Comparison of ENCODE assay signal across 35 cellular contexts in genomic region chr7:28832669-28833068, GRCh38.
"Had no signal": no experiment of that assay in that cellular context is flagged by ENCODE, and none has a peak within 500 bp of the region (broad histone marks: within the 10 kb centered on the region; RNA-seq: fewer than 3 reads in every experiment).

No MANE protein-coding gene starts in this region.

- H3K9me3 ChIP-seq: ascending aorta had no signal

- H3K27me3 Mint-ChIP-seq: activated CD4-positive, alpha-beta memory T cell treated with anti-CD3 and anti-CD28 coated beads, Interleukin-2, amount 10 ng/mL, durations not matched to agents 7 days and 5 days; activated naive CD8-positive, alpha-beta T cell had no signal

- ATAC-seq: activated CD4-positive, alpha-beta T cell treated with anti-CD3 and anti-CD28 coated beads for 36 hours; activated CD4-positive, CD25-positive, alpha-beta regulatory T cell treated with anti-CD3 and anti-CD28 coated beads, Interleukin-2, amount 50 U/mL, for 24 hours; activated CD8-positive, alpha-beta memory T cell treated with anti-CD3 and anti-CD28 coated beads, Interleukin-2, amount 10 ng/mL, durations not matched to agents 7 days and 5 days; activated CD8-positive, alpha-beta T cell treated with anti-CD3 and anti-CD28 coated beads, Interleukin-2, amount 10 ng/mL, durations not matched to agents 7 days and 5 days; activated naive CD8-positive, alpha-beta T cell treated with anti-CD3 and anti-CD28 coated beads, Interleukin-2, amount 50 U/mL, for 24 hours had no signal

- H3K27me3 ChIP-seq: ascending aorta had no signal

- FAIRE-seq: TTC549 had no signal

- H3K27ac ChIP-seq: ascending aorta, VCaP had no signal

- H3K4me3 ChIP-seq: ascending aorta had no signal

- H3K4me3 Mint-ChIP-seq: activated CD4-positive, alpha-beta memory T cell treated with anti-CD3 and anti-CD28 coated beads, Interleukin-2, amount 10 ng/mL, durations not matched to agents 7 days and 5 days; activated CD4-positive, alpha-beta T cell treated with anti-CD3 and anti-CD28 coated beads for 36 hours; activated CD4-positive, alpha-beta T cell treated with anti-CD3 and anti-CD28 coated beads, Interleukin-2, amount 10 ng/mL, durations not matched to agents 7 days and 5 days; activated CD8-positive, alpha-beta memory T cell treated with anti-CD3 and anti-CD28 coated beads, Interleukin-2, amount 10 ng/mL, durations not matched to agents 7 days and 5 days; activated CD8-positive, alpha-beta T cell treated with anti-CD3 and anti-CD28 coated beads, Interleukin-2, amount 10 ng/mL, durations not matched to agents 7 days and 5 days; activated naive CD4-positive, alpha-beta T cell treated with anti-CD3 and anti-CD28 coated beads, Interleukin-2, amount 10 ng/mL, durations not matched to agents 7 days and 5 days; activated naive CD4-positive, alpha-beta T cell treated with anti-CD3 and anti-CD28 coated beads, Interleukin-2, amount 50 U/mL, for 24 hours; activated naive CD8-positive, alpha-beta T cell; activated naive CD8-positive, alpha-beta T cell treated with anti-CD3 and anti-CD28 coated beads, Interleukin-2, amount 10 ng/mL, durations not matched to agents 7 days and 5 days; activated naive CD8-positive, alpha-beta T cell treated with anti-CD3 and anti-CD28 coated beads, Interleukin-2, amount 50 U/mL, for 24 hours; activated T-cell treated with anti-CD3 and anti-CD28 coated beads, Interleukin-2, amount 50 U/mL, for 24 hours; brain; T-helper 1 cell treated with Interleukin-12 subunit alpha and Interleukin-12 subunit beta and Interleukin-4 antibody, amounts not matched to agents 30 μg/mL and 1 μg/mL, for 36 hours; T-helper 2 cell treated with Interferon-gamma antibody and Interleukin-4, amounts not matched to agents 5 μg/mL and 100 μg/mL, for 36 hours had no signal

- H3K36me3 Mint-ChIP-seq: activated CD8-positive, alpha-beta memory T cell treated with anti-CD3 and anti-CD28 coated beads, Interleukin-2, amount 10 ng/mL, durations not matched to agents 7 days and 5 days; activated naive CD4-positive, alpha-beta T cell treated with anti-CD3 and anti-CD28 coated beads, Interleukin-2, amount 10 ng/mL, durations not matched to agents 7 days and 5 days; activated naive CD4-positive, alpha-beta T cell treated with anti-CD3 and anti-CD28 coated beads, Interleukin-2, amount 50 U/mL, for 24 hours; activated naive CD8-positive, alpha-beta T cell; activated naive CD8-positive, alpha-beta T cell treated with anti-CD3 and anti-CD28 coated beads, Interleukin-2, amount 10 ng/mL, durations not matched to agents 7 days and 5 days; brain had no signal

- H3K36me3 ChIP-seq: ascending aorta had no signal

- H3K9me3 Mint-ChIP-seq: activated CD4-positive, alpha-beta memory T cell treated with anti-CD3 and anti-CD28 coated beads, Interleukin-2, amount 10 ng/mL, durations not matched to agents 7 days and 5 days; activated CD4-positive, alpha-beta T cell treated with anti-CD3 and anti-CD28 coated beads, Interleukin-2, amount 10 ng/mL, durations not matched to agents 7 days and 5 days; activated naive CD4-positive, alpha-beta T cell treated with anti-CD3 and anti-CD28 coated beads, Interleukin-2, amount 10 ng/mL, durations not matched to agents 7 days and 5 days; activated naive CD4-positive, alpha-beta T cell treated with anti-CD3 and anti-CD28 coated beads, Interleukin-2, amount 50 U/mL, for 24 hours; activated naive CD8-positive, alpha-beta T cell treated with anti-CD3 and anti-CD28 coated beads, Interleukin-2, amount 10 ng/mL, durations not matched to agents 7 days and 5 days; activated naive CD8-positive, alpha-beta T cell treated with anti-CD3 and anti-CD28 coated beads, Interleukin-2, amount 50 U/mL, for 24 hours; activated T-cell treated with anti-CD3 and anti-CD28 coated beads, Interleukin-2, amount 50 U/mL, for 24 hours; activated T-helper 2 cell treated with anti-CD3 and anti-CD28 coated beads, Interferon-gamma antibody, Interleukin-2, Interleukin-4, amounts not matched to agents 10 μg/mL and 5 μg/mL and 100 μg/mL, durations not matched to agents 14 hours and 24 hours and 36 hours; T-helper 1 cell treated with Interleukin-12 subunit alpha and Interleukin-12 subunit beta and Interleukin-4 antibody, amounts not matched to agents 30 μg/mL and 1 μg/mL, for 36 hours; T-helper 2 cell treated with Interferon-gamma antibody and Interleukin-4, amounts not matched to agents 5 μg/mL and 100 μg/mL, for 36 hours had no signal

- DNase-seq: activated CD4-positive, alpha-beta memory T cell treated with anti-CD3 and anti-CD28 coated beads, Interleukin-2, amount 10 ng/mL, durations not matched to agents 7 days and 5 days; activated CD4-positive, alpha-beta T cell treated with anti-CD3 and anti-CD28 coated beads for 1 hour; activated CD4-positive, alpha-beta T cell treated with anti-CD3 and anti-CD28 coated beads for 36 hours; activated CD4-positive, alpha-beta T cell treated with anti-CD3 and anti-CD28 coated beads for 48 hours; activated CD4-positive, alpha-beta T cell treated with anti-CD3 and anti-CD28 coated beads, Interleukin-2, amount 10 ng/mL, durations not matched to agents 7 days and 5 days; activated CD4-positive, alpha-beta T cell treated with anti-CD3 and anti-CD28 coated beads, Interleukin-2, amount 50 U/mL, for 48 hours; activated CD4-positive, CD25-positive, alpha-beta regulatory T cell; activated CD8-positive, alpha-beta memory T cell treated with anti-CD3 and anti-CD28 coated beads for 24 hours; activated CD8-positive, alpha-beta memory T cell treated with anti-CD3 and anti-CD28 coated beads, Interleukin-2, amount 10 ng/mL, durations not matched to agents 7 days and 5 days; activated CD8-positive, alpha-beta memory T cell treated with anti-CD3 and anti-CD28 coated beads, Interleukin-2, amount 50 U/mL, for 48 hours; activated CD8-positive, alpha-beta T cell treated with anti-CD3 and anti-CD28 coated beads, Interleukin-2, amount 10 ng/mL, durations not matched to agents 7 days and 5 days; activated effector memory CD4-positive, alpha-beta T cell treated with Interleukin-2 at 50 U/mL for 16 hours; activated gamma-delta T cell; activated naive CD4-positive, alpha-beta T cell treated with anti-CD3 and anti-CD28 coated beads, Interleukin-2, amount 10 ng/mL, durations not matched to agents 7 days and 5 days; activated naive CD4-positive, alpha-beta T cell treated with Interleukin-2 at 50 U/mL for 16 hours; activated naive CD8-positive, alpha-beta T cell treated with anti-CD3 and anti-CD28 coated beads, Interleukin-2, amount 10 ng/mL, durations not matched to agents 7 days and 5 days; activated naive CD8-positive, alpha-beta T cell treated with anti-CD3 and anti-CD28 coated beads, Interleukin-2, amount 50 U/mL, for 24 hours; activated T-cell treated with anti-CD3 and anti-CD28 coated beads, Interleukin-2, amount 50 U/mL, for 24 hours; activated T-cell treated with anti-CD3 and anti-CD28 coated beads, Interleukin-2, amount 50 U/mL, for 48 hours; amygdala; anterior cingulate cortex; central memory CD4-positive, alpha-beta T cell; T-helper 1 cell; T-helper 2 cell; T-helper 9 cell had no signal

- H3K27ac Mint-ChIP-seq: activated CD4-positive, alpha-beta memory T cell treated with anti-CD3 and anti-CD28 coated beads, Interleukin-2, amount 10 ng/mL, durations not matched to agents 7 days and 5 days; activated CD4-positive, alpha-beta T cell treated with anti-CD3 and anti-CD28 coated beads for 36 hours; activated CD4-positive, alpha-beta T cell treated with anti-CD3 and anti-CD28 coated beads, Interleukin-2, amount 10 ng/mL, durations not matched to agents 7 days and 5 days; activated CD8-positive, alpha-beta memory T cell treated with anti-CD3 and anti-CD28 coated beads, Interleukin-2, amount 10 ng/mL, durations not matched to agents 7 days and 5 days; activated CD8-positive, alpha-beta T cell treated with anti-CD3 and anti-CD28 coated beads, Interleukin-2, amount 10 ng/mL, durations not matched to agents 7 days and 5 days; activated naive CD4-positive, alpha-beta T cell treated with anti-CD3 and anti-CD28 coated beads, Interleukin-2, amount 10 ng/mL, durations not matched to agents 7 days and 5 days; activated naive CD4-positive, alpha-beta T cell treated with anti-CD3 and anti-CD28 coated beads, Interleukin-2, amount 50 U/mL, for 24 hours; activated naive CD8-positive, alpha-beta T cell; activated naive CD8-positive, alpha-beta T cell treated with anti-CD3 and anti-CD28 coated beads, Interleukin-2, amount 10 ng/mL, durations not matched to agents 7 days and 5 days; activated naive CD8-positive, alpha-beta T cell treated with anti-CD3 and anti-CD28 coated beads, Interleukin-2, amount 50 U/mL, for 24 hours; activated T-cell treated with anti-CD3 and anti-CD28 coated beads, Interleukin-2, amount 50 U/mL, for 24 hours; activated T-helper 2 cell treated with anti-CD3 and anti-CD28 coated beads, Interferon-gamma antibody, Interleukin-2, Interleukin-4, amounts not matched to agents 10 μg/mL and 5 μg/mL and 100 μg/mL, durations not matched to agents 14 hours and 24 hours and 36 hours; brain; T-helper 1 cell treated with Interleukin-12 subunit alpha and Interleukin-12 subunit beta and Interleukin-4 antibody, amounts not matched to agents 30 μg/mL and 1 μg/mL, for 36 hours; T-helper 2 cell treated with Interferon-gamma antibody and Interleukin-4, amounts not matched to agents 5 μg/mL and 100 μg/mL, for 36 hours had no signal

- H3K4me1 Mint-ChIP-seq: activated CD4-positive, alpha-beta memory T cell treated with anti-CD3 and anti-CD28 coated beads, Interleukin-2, amount 10 ng/mL, durations not matched to agents 7 days and 5 days; activated CD4-positive, alpha-beta T cell treated with anti-CD3 and anti-CD28 coated beads for 36 hours; activated CD4-positive, alpha-beta T cell treated with anti-CD3 and anti-CD28 coated beads, Interleukin-2, amount 10 ng/mL, durations not matched to agents 7 days and 5 days; activated CD8-positive, alpha-beta memory T cell treated with anti-CD3 and anti-CD28 coated beads, Interleukin-2, amount 10 ng/mL, durations not matched to agents 7 days and 5 days; activated naive CD4-positive, alpha-beta T cell treated with anti-CD3 and anti-CD28 coated beads, Interleukin-2, amount 10 ng/mL, durations not matched to agents 7 days and 5 days; activated naive CD4-positive, alpha-beta T cell treated with anti-CD3 and anti-CD28 coated beads, Interleukin-2, amount 50 U/mL, for 24 hours; activated naive CD8-positive, alpha-beta T cell treated with anti-CD3 and anti-CD28 coated beads, Interleukin-2, amount 10 ng/mL, durations not matched to agents 7 days and 5 days; activated naive CD8-positive, alpha-beta T cell treated with anti-CD3 and anti-CD28 coated beads, Interleukin-2, amount 50 U/mL, for 24 hours; brain had no signal

- H3K4me1 ChIP-seq: ascending aorta had no signal
